ENCODE assay signal across 19 cellular contexts in the genomic region with DNA sequence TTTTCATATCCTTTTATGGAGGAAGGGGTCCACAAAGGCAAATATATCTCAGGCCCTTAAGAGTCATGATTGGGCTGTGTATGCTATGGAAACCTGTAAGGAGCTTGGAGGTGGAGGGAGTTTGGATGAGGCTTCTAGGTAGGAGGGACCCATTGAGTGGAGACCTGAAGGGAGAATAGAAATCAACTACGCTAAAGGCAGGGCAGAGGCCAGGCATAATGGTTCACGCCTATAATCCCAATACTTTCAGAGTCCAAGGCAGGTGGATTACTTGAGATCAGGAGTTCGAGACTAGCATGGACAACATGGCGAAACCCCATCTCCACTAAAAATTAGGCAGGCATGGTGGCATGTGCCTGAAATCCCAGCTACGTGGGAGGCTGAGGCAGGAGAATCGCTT. TPM values are rescaled to one million over a fixed set of nuclear protein-coding genes. Genes with fewer than 3 reads are reported as not detected.
DNase-seq lines count a peak whose midpoint lies in the region; ATAC-seq, FAIRE-seq and TF ChIP-seq lines count a peak whose summit lies in the region.
"Had no signal": no experiment of that assay in that cellular context is flagged by ENCODE, and none has a peak within 500 bp of the region (broad histone marks: within the 10 kb centered on the region; RNA-seq: fewer than 3 reads in every experiment).

No MANE protein-coding gene starts in this region.

- no peak overlapping the region for H3K4me3 ChIP-seq in psoas muscle
- H3K4me3 ChIP-seq: GM23248, SJSA1 had no signal

- FAIRE-seq in frontal cortex (lab: Jason Lieb, UNC): no peak

- WGBS in psoas muscle, 3 donors: 87 to 96% (median 95%) methylated on average over 6 of the region's 6 CpGs

- peaks cover 7% of the 10 kb centered on the region for H3K4me1 ChIP-seq in psoas muscle

- no peak for ATAC-seq in activated T-cell treated with anti-CD3 and anti-CD28 coated beads, Interleukin-2, amount 50 U/mL, for 4 hours
- ATAC-seq in activated CD8-positive, alpha-beta T cell treated with anti-CD3 and anti-CD28 coated beads for 36 hours: no peak
- ATAC-seq in naive B cell (ENCODE audit: low read depth in 2 of 2) (no peak), GM21576 (IDR thresholded peaks at IDR 0.05; ENCODE audit: unreplicated experiment) (no peak), psoas muscle (no peak)
- ATAC-seq: PC-3 had no signal

- TF ChIP-seq CTCF in activated CD8-positive, alpha-beta T cell treated with anti-CD3 and anti-CD28 coated beads for 36 hours (IDR thresholded peaks at IDR 0.05): no peak
- TF ChIP-seq CTCF in subcutaneous adipose tissue (IDR thresholded peaks at IDR 0.05; ENCODE audit: low read depth): peak; percentile 65
- no peak for TF ChIP-seq CTCF in psoas muscle (IDR thresholded peaks at IDR 0.05)

- peak overlapping the region; percentile 30 for H3K27ac Mint-ChIP-seq in activated T-cell treated with anti-CD3 and anti-CD28 coated beads, Interleukin-2, amount 50 U/mL, for 24 hours
- H3K27ac Mint-ChIP-seq in activated CD8-positive, alpha-beta T cell treated with anti-CD3 and anti-CD28 coated beads for 36 hours: peak overlapping the region; percentile 71
- H3K27ac Mint-ChIP-seq in naive B cell: peak overlapping the region in 4 of 6 donors; percentile 11 to 67 (median 39)

- H3K36me3 ChIP-seq in psoas muscle (ENCODE audit: insufficient read depth in 1 of 2, low read depth in 1 of 2): no peaks in the 10 kb centered on the region
- H3K36me3 ChIP-seq: SJSA1 had no signal

- peaks cover 18% of the 10 kb centered on the region for H3K4me1 Mint-ChIP-seq in activated T-cell treated with anti-CD3 and anti-CD28 coated beads, Interleukin-2, amount 50 U/mL, for 24 hours (ENCODE audit: low read depth)
- peaks cover 12% of the 10 kb centered on the region for H3K4me1 Mint-ChIP-seq in activated T-cell treated with anti-CD3 and anti-CD28 coated beads, Interleukin-2, amount 50 U/mL, for 4 hours (ENCODE audit: low read depth)
- peaks cover 25% of the 10 kb centered on the region for H3K4me1 Mint-ChIP-seq in activated CD8-positive, alpha-beta T cell treated with anti-CD3 and anti-CD28 coated beads for 36 hours (ENCODE audit: low read depth)
- peaks cover 25 to 33% (median 30%) of the 10 kb centered on the region in 3 donors for H3K4me1 Mint-ChIP-seq in naive B cell

- no peak overlapping the region for H3K27ac ChIP-seq in psoas muscle
- H3K27ac ChIP-seq: GM23248, SJSA1 had no signal

- H3K9me3 Mint-ChIP-seq in activated T-cell treated with anti-CD3 and anti-CD28 coated beads, Interleukin-2, amount 50 U/mL, for 24 hours: no peaks in the 10 kb centered on the region
- H3K9me3 Mint-ChIP-seq in activated T-cell treated with anti-CD3 and anti-CD28 coated beads, Interleukin-2, amount 50 U/mL, for 4 hours: no peaks in the 10 kb centered on the region
- H3K9me3 Mint-ChIP-seq in activated CD8-positive, alpha-beta T cell treated with anti-CD3 and anti-CD28 coated beads for 36 hours: no peaks in the 10 kb centered on the region
- H3K9me3 Mint-ChIP-seq in naive B cell: no peaks in the 10 kb centered on the region
- H3K9me3 Mint-ChIP-seq: CD4-positive, alpha-beta memory T cell had no signal

- POLR2A ChIA-PET in activated CD8-positive, alpha-beta T cell treated with anti-CD3 and anti-CD28 coated beads for 36 hours (lab: Charles Lee): no interaction called here

- H3K27me3 Mint-ChIP-seq in activated T-cell treated with anti-CD3 and anti-CD28 coated beads, Interleukin-2, amount 50 U/mL, for 24 hours: no peaks in the 10 kb centered on the region
- H3K27me3 Mint-ChIP-seq in activated T-cell treated with anti-CD3 and anti-CD28 coated beads, Interleukin-2, amount 50 U/mL, for 4 hours (ENCODE audit: low read depth): no peaks in the 10 kb centered on the region
- H3K27me3 Mint-ChIP-seq in activated CD8-positive, alpha-beta T cell treated with anti-CD3 and anti-CD28 coated beads for 36 hours: no peaks in the 10 kb centered on the region
- H3K27me3 Mint-ChIP-seq in naive B cell: no peaks in the 10 kb centered on the region
- H3K27me3 Mint-ChIP-seq: CD4-positive, alpha-beta memory T cell had no signal

- H3K4me3 Mint-ChIP-seq in activated T-cell treated with anti-CD3 and anti-CD28 coated beads, Interleukin-2, amount 50 U/mL, for 24 hours: no peak overlapping the region
- no peak overlapping the region for H3K4me3 Mint-ChIP-seq in activated T-cell treated with anti-CD3 and anti-CD28 coated beads, Interleukin-2, amount 50 U/mL, for 4 hours
- H3K4me3 Mint-ChIP-seq in activated CD8-positive, alpha-beta T cell treated with anti-CD3 and anti-CD28 coated beads for 36 hours: no peak overlapping the region
- no peak overlapping the region for H3K4me3 Mint-ChIP-seq in naive B cell
- H3K4me3 Mint-ChIP-seq: CD4-positive, alpha-beta memory T cell had no signal

- intact Hi-C loops in activated CD8-positive, alpha-beta T cell treated with anti-CD3 and anti-CD28 coated beads for 36 hours (cut with micrococcal nuclease): no loop called here
- intact Hi-C loops in psoas muscle (cut with DNase I): no loop called here

- no peaks in the 10 kb centered on the region for H3K27me3 ChIP-seq in psoas muscle (ENCODE audit: insufficient read depth in 3 of 3, low read length in 2 of 3)
- H3K27me3 ChIP-seq: SJSA1 had no signal

- H3K36me3 Mint-ChIP-seq in activated T-cell treated with anti-CD3 and anti-CD28 coated beads, Interleukin-2, amount 50 U/mL, for 24 hours (ENCODE audit: low read depth): no peaks in the 10 kb centered on the region
- no peaks in the 10 kb centered on the region for H3K36me3 Mint-ChIP-seq in activated T-cell treated with anti-CD3 and anti-CD28 coated beads, Interleukin-2, amount 50 U/mL, for 4 hours (ENCODE audit: insufficient read depth)
- H3K36me3 Mint-ChIP-seq in activated CD8-positive, alpha-beta T cell treated with anti-CD3 and anti-CD28 coated beads for 36 hours (ENCODE audit: low read depth): no peaks in the 10 kb centered on the region
- no peaks in the 10 kb centered on the region for H3K36me3 Mint-ChIP-seq in naive B cell
- H3K36me3 Mint-ChIP-seq: CD4-positive, alpha-beta memory T cell had no signal

- CTCF ChIA-PET in activated CD8-positive, alpha-beta T cell treated with anti-CD3 and anti-CD28 coated beads for 36 hours (lab: Charles Lee): no interaction called here

- no peaks in the 10 kb centered on the region for H3K9me3 ChIP-seq in psoas muscle
- H3K9me3 ChIP-seq: SJSA1 had no signal

- no peak for DNase-seq in activated T-cell treated with anti-CD3 and anti-CD28 coated beads, Interleukin-2, amount 50 U/mL, for 24 hours
- no peak for DNase-seq in activated T-cell treated with anti-CD3 and anti-CD28 coated beads, Interleukin-2, amount 50 U/mL, for 4 hours
- no peak for DNase-seq in activated CD8-positive, alpha-beta T cell treated with anti-CD3 and anti-CD28 coated beads for 36 hours
- DNase-seq in naive B cell (no peak), psoas muscle (no peak), frontal cortex (ENCODE audit: low spot score in 2 of 2) (no peak)
- DNase-seq: 8988T; CD4-positive, alpha-beta memory T cell; GM23248; HCEC 1CT; KBM-7; NCI-H1436; NCI-H2029 treated with DMSO at 0.1 percent for 48 hours; NCI-H2171 treated with DMSO at 0.1 percent for 48 hours; NCI-H446 treated with DMSO at 0.1 percent for 48 hours; PC-3 had no signal

RNA-seq across cellular contexts. Expression of gene ZNF217, which starts 34.4 kb away (rescaled TPM):
- 10 to 100 TPM; 25.9 to 27.8 (median 26.4) TPM for total RNA-seq in activated T-cell treated with anti-CD3 and anti-CD28 coated beads, Interleukin-2, amount 50 U/mL, for 4 hours
- 10 to 100 TPM; 51.3 to 51.8 TPM for total RNA-seq in activated CD8-positive, alpha-beta T cell treated with anti-CD3 and anti-CD28 coated beads for 36 hours
- polyA plus RNA-seq in naive B cell (ENCODE audit: low read depth in 6 of 6): 10 to 100 TPM in 5 of 6 donors, 1 to 10 TPM in 1; 8.8 to 31.0 (median 24.7) TPM
- 10 to 100 TPM; 29.6 to 62.3 (median 36.7) TPM for total RNA-seq in subcutaneous adipose tissue
- total RNA-seq in psoas muscle: 1 to 10 TPM; 4.0 to 8.1 (median 6.1) TPM
- polyA plus RNA-seq in psoas muscle: 1 to 10 TPM; 1.7 to 4.3 (median 2.6) TPM
- 4.1 TPM for total RNA-seq in frontal cortex
